6 cellular contexts compared by ENCODE assay signal in the genomic region with DNA sequence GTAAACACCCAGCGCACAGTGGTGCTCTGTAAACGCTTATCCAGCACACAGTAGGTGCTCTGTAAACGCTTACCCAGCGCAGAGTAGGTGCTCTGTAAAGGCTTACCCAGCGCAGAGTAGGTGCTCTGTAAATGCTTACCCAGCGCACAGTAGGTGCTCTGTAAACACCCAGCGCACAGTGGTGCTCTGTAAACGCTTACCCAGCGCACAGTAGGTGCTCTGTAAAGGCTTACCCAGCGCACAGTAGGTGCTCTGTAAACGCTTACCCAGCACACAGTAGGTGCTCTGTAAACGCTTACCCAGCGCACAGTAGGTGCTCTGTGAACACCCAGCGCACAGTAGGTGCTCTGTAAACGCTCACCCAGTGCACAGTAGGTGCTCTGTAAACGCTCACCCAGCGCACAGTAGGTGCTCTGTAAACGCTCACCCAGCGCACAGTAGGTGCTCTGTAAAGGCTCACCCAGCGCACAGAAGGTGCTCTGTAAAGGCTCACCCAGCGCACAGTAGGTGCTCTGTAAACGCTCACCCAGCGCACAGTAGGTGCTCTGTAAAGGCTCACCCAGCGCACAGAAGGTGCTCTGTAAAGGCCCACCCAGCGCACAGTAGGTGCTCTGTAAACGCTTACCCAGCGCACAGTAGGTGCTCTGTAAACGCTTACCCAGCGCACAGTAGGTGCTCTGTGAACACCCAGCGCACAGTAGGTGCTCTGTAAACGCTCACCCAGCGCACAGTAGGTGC. TPM values are rescaled to one million over a fixed set of nuclear protein-coding genes. Genes with fewer than 3 reads are reported as not detected.
"Had no signal": no experiment of that assay in that cellular context is flagged by ENCODE, and none has a peak within 500 bp of the region (broad histone marks: within the 10 kb centered on the region; RNA-seq: fewer than 3 reads in every experiment).

No MANE protein-coding gene starts in this region.

RNA-seq across cellular contexts. Expression of a gene that starts 14.3 kb away (rescaled TPM):
- total RNA-seq: left ventricle myocardium inferior, mononuclear cell, omental fat pad, subcutaneous adipose tissue had no signal
- polyA plus RNA-seq: neural cell had no signal

RNA-seq across cellular contexts. Expression of a gene that starts 14.5 kb away (rescaled TPM):
- total RNA-seq: left ventricle myocardium inferior, lower leg skin, mononuclear cell, omental fat pad, subcutaneous adipose tissue had no signal
- polyA plus RNA-seq: neural cell had no signal
